ENCODE assay signal across 1 cellular context in the genomic region with DNA sequence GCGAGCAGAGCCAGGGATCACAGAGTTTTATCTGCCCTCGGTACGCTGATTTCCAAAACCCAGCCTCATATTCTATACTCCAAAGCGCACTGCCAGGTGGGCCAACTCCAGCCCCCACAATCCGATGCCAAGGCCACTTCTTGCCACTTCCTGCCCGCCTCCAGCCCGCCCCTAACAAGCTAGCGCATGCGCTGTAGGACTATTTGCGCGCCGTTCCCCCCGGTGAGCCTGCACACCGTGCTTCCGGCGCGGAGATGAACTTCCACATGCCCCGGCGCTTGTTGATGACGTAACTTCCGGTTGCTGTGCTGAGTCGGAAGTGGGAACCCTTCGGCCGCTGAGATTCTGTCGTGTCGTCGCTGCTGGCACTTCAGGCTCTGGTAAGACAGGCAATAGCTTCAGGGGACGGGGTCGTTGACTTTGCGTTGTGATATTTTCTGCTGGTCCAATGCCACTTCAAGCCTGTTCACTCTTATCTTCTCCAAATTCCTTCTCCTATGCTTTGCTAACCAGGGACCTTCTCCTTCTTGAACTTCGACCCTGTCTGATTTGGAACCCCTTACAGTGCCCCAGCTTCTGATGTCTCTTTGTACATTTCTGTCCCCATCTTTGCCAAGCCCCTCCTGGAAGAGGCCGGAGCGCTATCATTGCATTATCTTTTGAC.
TF ChIP-seq lines count a peak whose summit lies in the region.

UBE4A (plus strand) TSS at position 306 of the 664 bp plus-strand sequence. CDS start 5,481 bp downstream, outside the sequence.

TF ChIP-seq in GM23338, 12 proteins besides CTCF, POLR2A, EP300 and RAD21:
- TF ChIP-seq ZNF462 (CRISPR knock-in tag; IDR thresholded peaks at IDR 0.05) (no peak), EZH2 (IDR thresholded peaks at IDR 0.05; ENCODE audit: low read depth, unreplicated experiment) (no peak), NANOG (IDR thresholded peaks at IDR 0.05; ENCODE audit: borderline replicate concordance) (no peak), CREB1 (CRISPR knock-in tag; IDR thresholded peaks at IDR 0.05; ENCODE audit: low read depth) (peak; percentile 98), POLR2AphosphoS5 (IDR thresholded peaks at IDR 0.05; ENCODE audit: low read depth) (peak; percentile 86)
- TF ChIP-seq, protein P1, sequence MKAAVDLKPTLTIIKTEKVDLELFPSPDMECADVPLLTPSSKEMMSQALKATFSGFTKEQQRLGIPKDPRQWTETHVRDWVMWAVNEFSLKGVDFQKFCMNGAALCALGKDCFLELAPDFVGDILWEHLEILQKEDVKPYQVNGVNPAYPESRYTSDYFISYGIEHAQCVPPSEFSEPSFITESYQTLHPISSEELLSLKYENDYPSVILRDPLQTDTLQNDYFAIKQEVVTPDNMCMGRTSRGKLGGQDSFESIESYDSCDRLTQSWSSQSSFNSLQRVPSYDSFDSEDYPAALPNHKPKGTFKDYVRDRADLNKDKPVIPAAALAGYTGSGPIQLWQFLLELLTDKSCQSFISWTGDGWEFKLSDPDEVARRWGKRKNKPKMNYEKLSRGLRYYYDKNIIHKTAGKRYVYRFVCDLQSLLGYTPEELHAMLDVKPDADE (IDR thresholded peaks at IDR 0.05) = peak; percentile 91
